In the genomic region with DNA sequence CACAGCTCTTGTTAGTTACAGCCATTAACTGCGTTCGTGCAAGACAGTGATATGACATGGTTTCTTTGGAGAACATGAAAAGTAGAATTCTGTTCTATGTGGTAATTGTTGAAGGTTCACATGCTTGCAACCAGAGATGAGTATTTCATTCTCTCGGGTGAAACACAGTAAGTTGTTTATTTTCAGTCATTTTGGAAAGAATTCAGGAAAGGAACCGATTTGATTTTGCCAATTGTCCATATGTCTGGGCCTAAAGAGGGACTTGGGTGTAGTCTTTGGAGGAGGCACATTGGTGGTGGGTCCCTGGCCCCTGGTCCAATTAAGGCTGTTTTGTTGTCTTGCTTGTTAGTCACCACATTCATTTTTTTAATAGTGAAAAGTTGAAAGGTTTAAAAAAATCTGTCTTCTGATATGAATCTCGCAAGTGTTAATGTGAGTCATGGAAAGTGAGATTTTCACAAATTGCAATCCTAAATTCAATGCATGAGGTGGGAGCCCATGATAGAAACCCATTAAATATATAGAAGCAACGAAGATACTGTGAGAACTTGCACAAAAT, we compare ENCODE assay signal across 12 cellular contexts.
DNase-seq lines count a peak whose midpoint lies in the region; ATAC-seq and TF ChIP-seq lines count a peak whose summit lies in the region.
"Had no signal": no experiment of that assay in that cellular context is flagged by ENCODE, and none has a peak within 500 bp of the region (broad histone marks: within the 10 kb centered on the region; RNA-seq: fewer than 3 reads in every experiment).

No MANE protein-coding gene starts in this region.

- H3K27me3 ChIP-seq in body of pancreas, result no peaks in the 10 kb centered on the region

- H3K4me3 Mint-ChIP-seq in effector memory CD8-positive, alpha-beta T cell, result peak overlapping the region; percentile 15 to 67

- intact Hi-C loops in body of pancreas (cut with DNase I), result no loop called here

- no peaks in the 10 kb centered on the region for H3K9me3 Mint-ChIP-seq in effector memory CD8-positive, alpha-beta T cell

- no peak for ATAC-seq in effector memory CD8-positive, alpha-beta T cell (replicated peaks)
- no peak for ATAC-seq in body of pancreas
- ATAC-seq in GM21717 (IDR thresholded peaks at IDR 0.05; ENCODE audit: unreplicated experiment), result no peak
- ATAC-seq: K562, left colon, psoas muscle had no signal

- no peak for TF ChIP-seq POLR2A in body of pancreas (IDR thresholded peaks at IDR 0.05)

- H3K9me3 ChIP-seq in SK-N-MC (ENCODE audit: low read depth, low read length) (no peaks in the 10 kb centered on the region), body of pancreas (no peaks in the 10 kb centered on the region)
- H3K9me3 ChIP-seq: psoas muscle had no signal

- peak overlapping the region; percentile 26 to 83 for H3K27ac Mint-ChIP-seq in effector memory CD8-positive, alpha-beta T cell

- H3K27ac ChIP-seq in SK-N-MC (peak overlapping the region; percentile 47; the same call in 1 of the 2 replicates), body of pancreas (no peak overlapping the region)
- H3K27ac ChIP-seq: psoas muscle, WERI-Rb-1 had no signal

- H3K27me3 Mint-ChIP-seq in effector memory CD8-positive, alpha-beta T cell, result no peaks in the 10 kb centered on the region

- no peaks in the 10 kb centered on the region for H3K4me1 ChIP-seq in body of pancreas
- H3K4me1 ChIP-seq: psoas muscle had no signal

- peaks cover 4% of the 10 kb centered on the region for H3K36me3 Mint-ChIP-seq in effector memory CD8-positive, alpha-beta T cell (ENCODE audit: insufficient read depth)

- no peak for TF ChIP-seq CTCF in body of pancreas (IDR thresholded peaks at IDR 0.05)

- no peak overlapping the region for H3K4me3 ChIP-seq in SK-N-MC
- no peak overlapping the region for H3K4me3 ChIP-seq in body of pancreas
- H3K4me3 ChIP-seq: K562, psoas muscle had no signal

- DNase-seq in stimulated activated CD4-positive, alpha-beta T cell treated with anti-CD3 and anti-CD28 coated beads, Interleukin-2, amount 100 ng/mL, for 24 hours, result peak; percentile 20 to 29
- no peak for DNase-seq in stimulated activated CD4-positive, alpha-beta T cell treated with anti-CD3 and anti-CD28 coated beads, Interleukin-1b, Interleukin-23, amount 100 ng/mL, for 48 hours
- DNase-seq in SK-N-MC (ENCODE audit: low read depth, low spot score) (no peak), superior temporal gyrus (ENCODE audit: extremely low spot score) (peak; percentile 54), NCI-H774 (lab: John Stamatoyannopoulos, UW) (no peak), body of pancreas (no peak)
- no peak for DNase-seq in effector memory CD8-positive, alpha-beta T cell
- DNase-seq: left colon, psoas muscle, WERI-Rb-1 had no signal

- H3K4me1 Mint-ChIP-seq in effector memory CD8-positive, alpha-beta T cell (ENCODE audit: low read depth in 2 of 2), result peaks cover 13 to 29% of the 10 kb centered on the region in 2 donors

- peaks cover 27% of the 10 kb centered on the region for H3K36me3 ChIP-seq in SK-N-MC (ENCODE audit: insufficient read depth, low read length)
- peaks cover 0 to 5% of the 10 kb centered on the region in 2 donors for H3K36me3 ChIP-seq in body of pancreas (replicated peaks in 1 of 2; ENCODE audit: insufficient read depth in 1 of 2, low read depth in 2 of 2)

- WGBS in body of pancreas, 2 donors, result 78 to 82% methylated on average over 6 of the region's 6 CpGs

- no peak overlapping the region for H3K9ac ChIP-seq in SK-N-MC (ENCODE audit: insufficient read length)

Comparison
In these comparisons a context has a peak if more than half of its experiments do, and no peak if none do; other contexts are left out.
1. DNase-seq: peak in stimulated activated CD4-positive, alpha-beta T cell treated with anti-CD3 and anti-CD28 coated beads, Interleukin-2, amount 100 ng/mL, for 24 hours (2 of 2) and superior temporal gyrus (single experiment); none in stimulated activated CD4-positive, alpha-beta T cell treated with anti-CD3 and anti-CD28 coated beads, Interleukin-1b, Interleukin-23, amount 100 ng/mL, for 48 hours (single experiment), SK-N-MC (single experiment), effector memory CD8-positive, alpha-beta T cell (0 of 3), NCI-H774 (single experiment) and body of pancreas (0 of 4).